Comparison of ENCODE assay signal across 18 cellular contexts in genomic region chr19:15253513-15253912, GRCh38. TPM values are rescaled to one million over a fixed set of nuclear protein-coding genes. Genes with fewer than 3 reads are reported as not detected.
A peak's percentile ranks its signal among the peaks of the same experiment; 100 is the strongest.
DNase-seq lines count a peak whose midpoint lies in the region; ATAC-seq and TF ChIP-seq lines count a peak whose summit lies in the region.
"Had no signal": no experiment of that assay in that cellular context is flagged by ENCODE, and none has a peak within 500 bp of the region (broad histone marks: within the 10 kb centered on the region; RNA-seq: fewer than 3 reads in every experiment).

No MANE protein-coding gene starts in this region.

- TF ChIP-seq CTCF in heart right ventricle (IDR thresholded peaks at IDR 0.05) (no peak), left ventricle myocardium inferior (IDR thresholded peaks at IDR 0.05; ENCODE audit: borderline replicate concordance) (no peak), upper lobe of right lung (IDR thresholded peaks at IDR 0.05) (no peak), foreskin keratinocyte (conservative IDR thresholded peaks at IDR 0.05) (no peak)

- H3K4me3 ChIP-seq in heart right ventricle (no peak overlapping the region), left ventricle myocardium inferior (no peak overlapping the region), upper lobe of right lung (no peak overlapping the region)
- H3K4me3 ChIP-seq: A549, transverse colon had no signal

- H3K36me3 ChIP-seq in heart right ventricle (peaks cover 9 to 89% (median 55%) of the 10 kb centered on the region in 9 donors), left ventricle myocardium inferior (peaks cover 64% of the 10 kb centered on the region), upper lobe of right lung (peaks cover 89% of the 10 kb centered on the region)

- H3K27ac ChIP-seq in heart right ventricle (peak overlapping the region in 9 of 10 donors; percentile 72 to 94 (median 92)), left ventricle myocardium inferior (replicated peaks) (peak overlapping the region; percentile 96), upper lobe of right lung (no peak overlapping the region), foreskin keratinocyte (no peak overlapping the region)
- H3K27ac ChIP-seq: A549 had no signal

- intact Hi-C loops in heart right ventricle (cut with DNase I) (loop anchor here in 6 of 10 donors (5.0 to 10.0 kb wide), 4 partner anchors 56 to 164 kb away; partner anchors contain the start of genes SYDE1 (in 2 of the 6) and AKAP8L (in 1 of the 6)), cardiac septum (cut with DNase I) (loop anchor here (2.0 to 5.0 kb wide), 2 partner anchors 77 to 136 kb away; no protein-coding TSS in a partner anchor), left ventricle myocardium inferior (cut with micrococcal nuclease) (no loop called here), sciatic nerve (cut with DNase I) (loop anchor here (5.0 kb wide), 1 partner anchor 76 kb away; no protein-coding TSS in a partner anchor), upper lobe of right lung (cut with DNase I) (no loop called here)

- no peaks in the 10 kb centered on the region for H3K9me3 ChIP-seq in heart right ventricle
- no peaks in the 10 kb centered on the region for H3K9me3 ChIP-seq in left ventricle myocardium inferior (replicated peaks)
- no peaks in the 10 kb centered on the region for H3K9me3 ChIP-seq in upper lobe of right lung
- H3K9me3 ChIP-seq: A549, transverse colon had no signal

- H3K27me3 ChIP-seq in heart right ventricle (no peaks in the 10 kb centered on the region), left ventricle myocardium inferior (ENCODE audit: low read depth) (no peaks in the 10 kb centered on the region), upper lobe of right lung (no peaks in the 10 kb centered on the region), foreskin keratinocyte (no peaks in the 10 kb centered on the region)
- H3K27me3 ChIP-seq: transverse colon had no signal

- ATAC-seq in heart right ventricle (no peak), sciatic nerve (no peak), upper lobe of right lung (no peak), GM19395 (IDR thresholded peaks at IDR 0.05; ENCODE audit: unreplicated experiment) (no peak), foreskin keratinocyte (no peak)
- ATAC-seq: A549; activated T-cell treated with anti-CD3 and anti-CD28 coated beads, Interleukin-2, amount 50 U/mL, for 4 hours; naive thymus-derived CD4-positive, alpha-beta T cell had no signal

- H3K4me1 ChIP-seq in heart right ventricle = peaks cover 48 to 60% (median 56%) of the 10 kb centered on the region in 9 donors
- peaks cover 63% of the 10 kb centered on the region for H3K4me1 ChIP-seq in left ventricle myocardium inferior
- peaks cover 44% of the 10 kb centered on the region for H3K4me1 ChIP-seq in upper lobe of right lung
- H3K4me1 ChIP-seq in foreskin keratinocyte = peaks cover 23% of the 10 kb centered on the region

- 69 to 77% methylated on average over 15 of the region's 15 CpGs for WGBS in heart right ventricle, 2 donors

- DNase-seq in heart right ventricle (peak in 1 of 2 donors; percentile 42), cardiac septum (ENCODE audit: low spot score) (no peak), left ventricle myocardium inferior (no peak), sciatic nerve (ENCODE audit: low spot score) (peak; percentile 63), upper lobe of right lung (no peak), DMS 273 treated with DMSO at 0.1 percent for 48 hours (lab: John Stamatoyannopoulos, UW) (no peak), foreskin keratinocyte (no peak)
- DNase-seq: activated CD4-positive, alpha-beta T cell treated with anti-CD3 and anti-CD28 coated beads, Interleukin-2, amount 50 U/mL, for 4 hours; activated T-cell treated with anti-CD3 and anti-CD28 coated beads, Interleukin-2, amount 50 U/mL, for 4 hours; CD4-positive, alpha-beta memory T cell; endodermal cell; foreskin fibroblast; mammary epithelial cell; naive thymus-derived CD4-positive, alpha-beta T cell; NCI-H82; transverse colon had no signal

RNA-seq across cellular contexts. Expression of gene EPHX3, which starts 21.3 kb away (rescaled TPM):
- total RNA-seq in heart right ventricle (under 1 TPM in 5 of 10 donors, not detected in 5; 0.15 to 0.32 (median 0.17) TPM), cardiac septum (0.27 TPM), left ventricle myocardium inferior (not detected), sciatic nerve (0.45 TPM), upper lobe of right lung (2.5 TPM), foreskin keratinocyte (0.10 TPM in 1 of 2 replicates, not detected in the other)
- polyA plus RNA-seq in heart right ventricle (under 1 TPM in 1 of 2 donors, not detected in 1; 0.20 TPM), foreskin keratinocyte (0.06 and 0.12 TPM in 2 replicates)
- total RNA-seq: transverse colon had no signal
- polyA plus RNA-seq: CD4-positive, alpha-beta memory T cell; naive thymus-derived CD4-positive, alpha-beta T cell had no signal

RNA-seq across cellular contexts. Expression of gene NOTCH3, which starts 52.7 kb away (rescaled TPM):
- total RNA-seq in heart right ventricle (10 to 100 TPM; 21.4 to 45.5 (median 35.3) TPM), cardiac septum (60.0 TPM), left ventricle myocardium inferior (21.7 TPM), sciatic nerve (124 TPM), upper lobe of right lung (67.9 TPM), foreskin keratinocyte (0.21 and 0.24 TPM in 2 replicates)
- polyA plus RNA-seq in heart right ventricle (10 to 100 TPM; 18.7 to 21.9 TPM), foreskin keratinocyte (0.04 and 0.09 TPM in 2 replicates)
- polyA plus RNA-seq: CD4-positive, alpha-beta memory T cell; naive thymus-derived CD4-positive, alpha-beta T cell had no signal

Comparison
In these comparisons a context has a peak if more than half of its experiments do, and no peak if none do; other contexts are left out.
1. intact Hi-C loops: an anchor here in heart right ventricle (5.0 to 10.0 kb wide), cardiac septum (2.0 to 5.0 kb wide) and sciatic nerve (5.0 kb wide); none called in left ventricle myocardium inferior and upper lobe of right lung.
2. H3K27ac ChIP-seq: peak in heart right ventricle (9 of 10) and left ventricle myocardium inferior (single experiment); none in upper lobe of right lung (single experiment) and foreskin keratinocyte (single experiment).
3. RNA of gene NOTCH3, which starts 52.7 kb away (total RNA-seq): 124 TPM in sciatic nerve (single experiment), 67.9 TPM in upper lobe of right lung (single experiment), 60.0 TPM in cardiac septum (single experiment), 21.4 to 45.5 TPM in heart right ventricle and 21.7 TPM in left ventricle myocardium inferior (single experiment); 0.21 to 0.24 TPM in foreskin keratinocyte; every median in the first group is over 10 times any median in the second.